26 cellular contexts compared by ENCODE assay signal in genomic region chr4:139317635-139318034, GRCh38. TPM values are rescaled to one million over a fixed set of nuclear protein-coding genes. Genes with fewer than 3 reads are reported as not detected.
"Had no signal": no experiment of that assay in that cellular context is flagged by ENCODE, and none has a peak within 500 bp of the region (broad histone marks: within the 10 kb centered on the region; RNA-seq: fewer than 3 reads in every experiment).

No MANE protein-coding gene starts in this region.

- H3K27me3 ChIP-seq: adrenal gland, body of pancreas, colonic mucosa, gastrocnemius medialis, neural progenitor cell, right atrium auricular region, suprapubic skin, tibial artery had no signal

- H3K27ac ChIP-seq: adrenal gland, body of pancreas, colonic mucosa, gastrocnemius medialis, neural progenitor cell, parathyroid adenoma, right atrium auricular region, suprapubic skin, tibial artery had no signal

- H3K27ac Mint-ChIP-seq: activated CD8-positive, alpha-beta memory T cell treated with anti-CD3 and anti-CD28 coated beads, Interleukin-2, amount 10 ng/mL, durations not matched to agents 7 days and 5 days; activated CD8-positive, alpha-beta T cell treated with anti-CD3 and anti-CD28 coated beads, Interleukin-2, amount 10 ng/mL, durations not matched to agents 7 days and 5 days; neural progenitor cell had no signal

- H3K4me1 Mint-ChIP-seq: neural progenitor cell had no signal

- H3K9me3 ChIP-seq: adrenal gland, body of pancreas, colonic mucosa, gastrocnemius medialis, right atrium auricular region, suprapubic skin, tibial artery had no signal

- H3K27me3 Mint-ChIP-seq: activated CD8-positive, alpha-beta memory T cell treated with anti-CD3 and anti-CD28 coated beads, Interleukin-2, amount 10 ng/mL, durations not matched to agents 7 days and 5 days; activated naive CD8-positive, alpha-beta T cell; effector memory CD8-positive, alpha-beta T cell had no signal

- H3K4me3 Mint-ChIP-seq: activated CD8-positive, alpha-beta memory T cell treated with anti-CD3 and anti-CD28 coated beads, Interleukin-2, amount 10 ng/mL, durations not matched to agents 7 days and 5 days; activated CD8-positive, alpha-beta T cell treated with anti-CD3 and anti-CD28 coated beads, Interleukin-2, amount 10 ng/mL, durations not matched to agents 7 days and 5 days; activated naive CD8-positive, alpha-beta T cell; neural progenitor cell; T-helper 1 cell treated with Interleukin-12 subunit alpha and Interleukin-12 subunit beta and Interleukin-4 antibody, amounts not matched to agents 30 μg/mL and 1 μg/mL, for 36 hours had no signal

- H3K9me3 Mint-ChIP-seq: effector memory CD8-positive, alpha-beta T cell had no signal

- H2AFZ ChIP-seq: neural progenitor cell, parathyroid adenoma had no signal

- H3K36me3 ChIP-seq: adrenal gland, colonic mucosa, gastrocnemius medialis, neural progenitor cell, right atrium auricular region, suprapubic skin, tibial artery had no signal

- ATAC-seq: activated CD8-positive, alpha-beta memory T cell treated with anti-CD3 and anti-CD28 coated beads, Interleukin-2, amount 10 ng/mL, durations not matched to agents 7 days and 5 days; activated CD8-positive, alpha-beta T cell treated with anti-CD3 and anti-CD28 coated beads, Interleukin-2, amount 10 ng/mL, durations not matched to agents 7 days and 5 days; activated T-cell treated with anti-CD3 and anti-CD28 coated beads, Interleukin-2, amount 50 U/mL, for 72 hours; body of pancreas; effector memory CD8-positive, alpha-beta T cell; gastrocnemius medialis; left cardiac atrium had no signal

- H3K4me2 ChIP-seq: neural progenitor cell had no signal

- DNase-seq: activated CD8-positive, alpha-beta memory T cell treated with anti-CD3 and anti-CD28 coated beads, Interleukin-2, amount 10 ng/mL, durations not matched to agents 7 days and 5 days; activated CD8-positive, alpha-beta T cell treated with anti-CD3 and anti-CD28 coated beads, Interleukin-2, amount 10 ng/mL, durations not matched to agents 7 days and 5 days; activated effector memory CD4-positive, alpha-beta T cell treated with Interleukin-2 at 50 U/mL for 16 hours; activated naive CD4-positive, alpha-beta T cell treated with Interleukin-2 at 50 U/mL for 16 hours; activated T-cell treated with anti-CD3 and anti-CD28 coated beads, Interleukin-2, amount 50 U/mL, for 72 hours; adrenal gland; body of pancreas; cerebellar nuclear complex; colonic mucosa; effector memory CD8-positive, alpha-beta T cell; erythroblast; gastrocnemius medialis; glutamatergic neuron; left cardiac atrium; mammary epithelial cell; occipital lobe; stimulated activated CD4-positive, alpha-beta T cell treated with anti-CD3 and anti-CD28 coated beads, Interleukin-15, amount 100 ng/mL, for 24 hours; stimulated activated CD4-positive, alpha-beta T cell treated with anti-CD3 and anti-CD28 coated beads, Interleukin-2, amount 100 ng/mL, for 24 hours; stimulated activated naive CD4-positive, alpha-beta T cell; tibial artery had no signal

- H3K4me3 ChIP-seq: adrenal gland, body of pancreas, colonic mucosa, gastrocnemius medialis, neural progenitor cell, right atrium auricular region, suprapubic skin, tibial artery had no signal

RNA-seq across cellular contexts. Expression of gene MGARP, which starts 37.6 kb away (rescaled TPM):
- total RNA-seq: activated T-cell treated with anti-CD3 and anti-CD28 coated beads, Interleukin-2, amount 50 U/mL, for 72 hours had no signal
